8 cellular contexts compared by ENCODE assay signal in genomic region chr16:85553436-85554113, GRCh38. TPM values are rescaled to one million over a fixed set of nuclear protein-coding genes. Genes with fewer than 3 reads are reported as not detected.
A peak's percentile ranks its signal among the peaks of the same experiment; 100 is the strongest.
DNase-seq lines count a peak whose midpoint lies in the region; ATAC-seq and TF ChIP-seq lines count a peak whose summit lies in the region.

No MANE protein-coding gene starts in this region.

- TF ChIP-seq CTCF in GM20000 (IDR thresholded peaks at IDR 0.05; ENCODE audit: extremely low read depth, missing control alignments) (peak; percentile 13), body of pancreas (IDR thresholded peaks at IDR 0.05) (peak in 5 of 7 experiments; percentile 9 to 60 (median 15))

- peak; percentile 69 for DNase-seq in DMS153 treated with DMSO at 0.1 percent for 48 hours (lab: John Stamatoyannopoulos, UW; ENCODE audit: unreplicated experiment)
- DNase-seq in GM20000 (ENCODE audit: low spot score), result peak; percentile 91
- DNase-seq in SK-N-DZ (ENCODE audit: low spot score), result peak; percentile 75
- peak; percentile 68 to 84 (median 76) for DNase-seq in body of pancreas
- peak; percentile 30 for DNase-seq in stimulated activated CD4-positive, alpha-beta T cell treated with anti-CD3 and anti-CD28 coated beads, Interleukin-12 subunit alpha, Interleukin-12 subunit beta, amount 100 ng/mL, for 4 hours
- DNase-seq in NCI-H446 treated with DMSO at 0.1 percent for 48 hours (lab: John Stamatoyannopoulos, UW), result no peak

- H3K9ac ChIP-seq in HUES64 (ENCODE audit: low read depth, low read length), result peak overlapping the region; percentile 71
- H3K9ac ChIP-seq in iPS-18a (ENCODE audit: low read length), result peak overlapping the region; percentile 55

- H3K27ac ChIP-seq in HUES64 (ENCODE audit: low read depth, low read length) (peak overlapping the region; percentile 87; the same call in 1 of the 2 replicates), body of pancreas (peak overlapping the region; percentile 74 to 97 (median 96)), iPS-18a (ENCODE audit: low read length) (no peak overlapping the region)

- WGBS in HUES64, result under 1% methylated on average over 57 of the region's 57 CpGs
- WGBS in body of pancreas, 2 donors, result 0 to 3% methylated on average over 8 to 51 of the region's 57 CpGs

- H3K36me3 ChIP-seq in HUES64 (ENCODE audit: insufficient read depth, low read length), result no peaks in the 10 kb centered on the region
- H3K36me3 ChIP-seq in body of pancreas (replicated peaks in 1 of 2; ENCODE audit: insufficient read depth in 1 of 2, low read depth in 2 of 2), result no peaks in the 10 kb centered on the region
- H3K36me3 ChIP-seq in iPS-18a (ENCODE audit: control insufficient read depth, low read depth, low read length), result no peaks in the 10 kb centered on the region

- no peaks in the 10 kb centered on the region for H3K9me3 ChIP-seq in HUES64 (ENCODE audit: insufficient read depth, low read depth, low read length)
- H3K9me3 ChIP-seq in body of pancreas, result no peaks in the 10 kb centered on the region
- no peaks in the 10 kb centered on the region for H3K9me3 ChIP-seq in iPS-18a (ENCODE audit: control insufficient read depth, low read depth, low read length)

- H3K4me3 ChIP-seq in HUES64 (ENCODE audit: low read length) (peak overlapping the region; percentile 72), body of pancreas (peak overlapping the region in 1 of 2 donors; percentile 36), iPS-18a (ENCODE audit: low read length) (peak overlapping the region; percentile 73)

- H3K27me3 ChIP-seq in HUES64 (ENCODE audit: insufficient read depth, low read length) (peaks cover 6% of the 10 kb centered on the region), body of pancreas (no peaks in the 10 kb centered on the region), iPS-18a (ENCODE audit: control insufficient read depth, insufficient read depth, low read length) (no peaks in the 10 kb centered on the region)

- intact Hi-C loops in body of pancreas (cut with DNase I), result no loop called here

- peak; percentile 4 to 36 (median 25) for TF ChIP-seq POLR2A in body of pancreas (IDR thresholded peaks at IDR 0.05)

- ATAC-seq in body of pancreas, result peak; percentile 49

- H3K4me1 ChIP-seq in HUES64 (ENCODE audit: insufficient read depth, low read length) (peaks cover 14% of the 10 kb centered on the region), body of pancreas (peaks cover 34% of the 10 kb centered on the region), iPS-18a (ENCODE audit: control insufficient read depth, low read depth, low read length) (peaks cover 19% of the 10 kb centered on the region)

RNA-seq across cellular contexts. Expression of gene GSE1, which starts 59.5 kb away (rescaled TPM):
- polyA plus RNA-seq in HUES64 (2013, experiment 1 of 2), result 33.4 TPM
- 32.2 TPM for polyA plus RNA-seq in HUES64 (2013, experiment 2 of 2)
- 51.5 and 62.6 TPM in 2 replicates for polyA plus RNA-seq in SK-N-DZ (2014; cell fraction: cytosol; rRNA removed)
- 114 and 225 TPM in 2 replicates for polyA plus RNA-seq in SK-N-DZ (2014; cell fraction: nucleus; rRNA removed)
- total RNA-seq in body of pancreas, result 100 to 1,000 TPM in 1 of 2 donors, 10 to 100 TPM in 1; 76.5 to 221 TPM
